18 cellular contexts compared by ENCODE assay signal in genomic region chr10:58467931-58468635, GRCh38. TPM values are rescaled to one million over a fixed set of nuclear protein-coding genes. Genes with fewer than 3 reads are reported as not detected.
DNase-seq lines count a peak whose midpoint lies in the region; ATAC-seq, FAIRE-seq and TF ChIP-seq lines count a peak whose summit lies in the region.
"Had no signal": no experiment of that assay in that cellular context is flagged by ENCODE, and none has a peak within 500 bp of the region (broad histone marks: within the 10 kb centered on the region; RNA-seq: fewer than 3 reads in every experiment).

No MANE protein-coding gene starts in this region.

- H3K4me3 Mint-ChIP-seq in progenitor cell of endocrine pancreas (ENCODE audit: low read depth), result no peak overlapping the region
- H3K4me3 Mint-ChIP-seq: HFFc6 had no signal

- peaks cover 2% of the 10 kb centered on the region for H3K36me3 Mint-ChIP-seq in progenitor cell of endocrine pancreas (ENCODE audit: insufficient read depth)

- H3K4me1 Mint-ChIP-seq in progenitor cell of endocrine pancreas (ENCODE audit: low read depth), result peaks cover 28% of the 10 kb centered on the region

- peak overlapping the region; percentile 86 for H3K27ac Mint-ChIP-seq in progenitor cell of endocrine pancreas
- H3K27ac Mint-ChIP-seq: HFFc6 had no signal

- H3K27me3 Mint-ChIP-seq in progenitor cell of endocrine pancreas, result peaks cover 27% of the 10 kb centered on the region

- peaks cover 5% of the 10 kb centered on the region for H3K9me3 Mint-ChIP-seq in progenitor cell of endocrine pancreas (ENCODE audit: low read depth)
- H3K9me3 Mint-ChIP-seq: HFFc6 had no signal

- peak overlapping the region; percentile 61; the same call in 1 of the 2 replicates for H3K27ac ChIP-seq in C4-2B
- peak overlapping the region; percentile 74 for H3K27ac ChIP-seq in VCaP
- H3K27ac ChIP-seq: BLaER1 treated with 17β-estradiol and CSF1 and Interleukin-3, amounts not matched to agents 10 nM and 100 nM; Peyer's patch had no signal

- DNase-seq in left lobe of liver (ENCODE audit: low spot score), result no peak
- DNase-seq in progenitor cell of endocrine pancreas (ENCODE audit: low spot score, unreplicated experiment), result no peak
- DNase-seq in frontal cortex (ENCODE audit: low spot score in 2 of 2), result no peak
- DNase-seq in dedifferentiated amniotic fluid mesenchymal stem cell (ENCODE audit: extremely low spot score), result no peak
- DNase-seq: DND-41, H7, HFFc6, Kasumi-1, NCI-H1092 treated with DMSO at 0.1 percent for 48 hours, NCI-H2081 treated with DMSO at 0.1 percent for 48 hours, NCI-H446 treated with DMSO at 0.1 percent for 48 hours, NCI-H69, Peyer's patch had no signal

- no peak for TF ChIP-seq CTCF in C4-2B (conservative IDR thresholded peaks at IDR 0.05)
- no peak for TF ChIP-seq CTCF in VCaP (conservative IDR thresholded peaks at IDR 0.05)
- no peak for TF ChIP-seq CTCF in progenitor cell of endocrine pancreas (IDR thresholded peaks at IDR 0.05; ENCODE audit: unreplicated experiment)

- no peak for FAIRE-seq in frontal cortex (lab: Jason Lieb, UNC)

- ATAC-seq in left lobe of liver (peak; percentile 69), HG02870 (IDR thresholded peaks at IDR 0.05; ENCODE audit: unreplicated experiment) (no peak)

RNA-seq across cellular contexts. Expression of gene BICC1, which starts 44.6 kb away (rescaled TPM):
- 1.6 TPM for total RNA-seq in left lobe of liver
- 4.9 TPM in 2 replicates for total RNA-seq in progenitor cell of endocrine pancreas
- total RNA-seq in frontal cortex, result 4.5 TPM
- total RNA-seq: G401 had no signal
